12 cellular contexts compared by ENCODE assay signal in the genomic region with DNA sequence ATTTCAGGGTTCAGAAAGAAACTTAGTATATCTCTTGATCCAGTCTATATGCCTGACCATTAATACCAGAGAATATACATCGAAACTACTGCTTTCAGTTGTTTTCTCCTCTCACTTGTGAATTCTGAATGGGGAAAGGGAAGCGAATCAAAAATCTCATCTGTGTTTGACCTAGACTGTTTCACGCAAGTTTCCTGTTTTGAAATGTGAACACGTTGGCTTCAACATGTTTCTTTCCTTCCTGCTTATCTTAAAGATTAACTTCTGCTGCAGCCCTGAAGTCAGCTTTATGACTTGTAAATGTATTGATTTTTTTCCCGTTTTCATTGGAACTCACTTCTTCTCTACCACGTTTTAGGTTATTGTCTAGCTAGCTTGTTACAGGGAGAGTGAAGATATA. TPM values are rescaled to one million over a fixed set of nuclear protein-coding genes. Genes with fewer than 3 reads are reported as not detected.
DNase-seq lines count a peak whose midpoint lies in the region; ATAC-seq and TF ChIP-seq lines count a peak whose summit lies in the region.
"Had no signal": no experiment of that assay in that cellular context is flagged by ENCODE, and none has a peak within 500 bp of the region (broad histone marks: within the 10 kb centered on the region; RNA-seq: fewer than 3 reads in every experiment).

No MANE protein-coding gene starts in this region.

- CTCF ChIA-PET in CD8-positive, alpha-beta T cell (lab: Charles Lee), result interaction anchor here (0.7 to 1.8 kb wide), 2 partner anchors 68 to 406 kb away, joined by 3 to 6 read pairs; no protein-coding TSS in a partner anchor

- H3K27me3 Mint-ChIP-seq in CD8-positive, alpha-beta T cell (ENCODE audit: low read depth), result no peaks in the 10 kb centered on the region
- no peaks in the 10 kb centered on the region for H3K27me3 Mint-ChIP-seq in activated T-helper 17 cell treated with anti-CD3 and anti-CD28 coated beads, Interleukin-2, amount 50 U/mL, for 72 hours
- no peaks in the 10 kb centered on the region for H3K27me3 Mint-ChIP-seq in natural killer cell (ENCODE audit: low read depth in 2 of 2)

- no peaks in the 10 kb centered on the region for H3K9me3 Mint-ChIP-seq in CD8-positive, alpha-beta T cell
- H3K9me3 Mint-ChIP-seq in activated T-helper 17 cell treated with anti-CD3 and anti-CD28 coated beads, Interleukin-2, amount 50 U/mL, for 72 hours, result no peaks in the 10 kb centered on the region
- no peaks in the 10 kb centered on the region for H3K9me3 Mint-ChIP-seq in natural killer cell

- peaks cover 19% of the 10 kb centered on the region for H3K36me3 ChIP-seq in CD8-positive, alpha-beta T cell (ENCODE audit: insufficient read depth, low read length)

- H3K4me3 ChIP-seq in CD8-positive, alpha-beta T cell (ENCODE audit: low read depth, low read length), result no peak overlapping the region
- H3K4me3 ChIP-seq: K562, sigmoid colon had no signal

- TF ChIP-seq CTCF in CD8-positive, alpha-beta T cell (IDR thresholded peaks at IDR 0.05), result no peak
- no peak for TF ChIP-seq CTCF in natural killer cell (IDR thresholded peaks at IDR 0.05)

- no peaks in the 10 kb centered on the region for H3K9me3 ChIP-seq in CD8-positive, alpha-beta T cell (ENCODE audit: low read length)
- H3K9me3 ChIP-seq: Caco-2, sigmoid colon had no signal

- peaks cover 10% of the 10 kb centered on the region for H3K4me1 Mint-ChIP-seq in CD8-positive, alpha-beta T cell (ENCODE audit: low read depth)
- peaks cover 12% of the 10 kb centered on the region for H3K4me1 Mint-ChIP-seq in activated T-helper 17 cell treated with anti-CD3 and anti-CD28 coated beads, Interleukin-2, amount 50 U/mL, for 72 hours
- H3K4me1 Mint-ChIP-seq in natural killer cell, result peaks cover 6 to 13% of the 10 kb centered on the region in 2 donors

- no peak for DNase-seq in CD8-positive, alpha-beta T cell
- DNase-seq in Kasumi-1 (lab: John Stamatoyannopoulos, UW), result peak; percentile 59 to 79
- DNase-seq in natural killer cell, result no peak
- DNase-seq in left ventricle myocardium superior, result no peak
- DNase-seq in HuH-7.5 (ENCODE audit: low spot score), result no peak
- DNase-seq: Caco-2, NCI-H187 treated with DMSO at 0.1 percent for 48 hours, sigmoid colon had no signal

- ATAC-seq in CD8-positive, alpha-beta T cell, result no peak
- no peak for ATAC-seq in activated T-helper 17 cell treated with anti-CD3 and anti-CD28 coated beads, Interleukin-2, amount 50 U/mL, for 72 hours (replicated peaks)
- ATAC-seq in natural killer cell (no peak), left ventricle myocardium superior (no peak), HG02759 (IDR thresholded peaks at IDR 0.05; ENCODE audit: unreplicated experiment) (no peak)
- ATAC-seq: K562 had no signal

- no peak overlapping the region for H3K27ac ChIP-seq in CD8-positive, alpha-beta T cell (ENCODE audit: low read depth, low read length)
- H3K27ac ChIP-seq: sigmoid colon had no signal

- intact Hi-C loops in CD8-positive, alpha-beta T cell (cut with DNase I, micrococcal nuclease), result no loop called here
- intact Hi-C loops in natural killer cell (cut with micrococcal nuclease), result no loop called here
- intact Hi-C loops in left ventricle myocardium superior (cut with micrococcal nuclease), result no loop called here

- H3K27ac Mint-ChIP-seq in CD8-positive, alpha-beta T cell, result peak overlapping the region; percentile 83
- peak overlapping the region; percentile 45 for H3K27ac Mint-ChIP-seq in activated T-helper 17 cell treated with anti-CD3 and anti-CD28 coated beads, Interleukin-2, amount 50 U/mL, for 72 hours
- peak overlapping the region; percentile 15 to 47 for H3K27ac Mint-ChIP-seq in natural killer cell

- no peaks in the 10 kb centered on the region for H3K27me3 ChIP-seq in CD8-positive, alpha-beta T cell (ENCODE audit: insufficient read depth, low read length)
- H3K27me3 ChIP-seq: sigmoid colon had no signal

- peak overlapping the region; percentile 0 for H3K4me3 Mint-ChIP-seq in CD8-positive, alpha-beta T cell
- peak overlapping the region; percentile 11 for H3K4me3 Mint-ChIP-seq in activated T-helper 17 cell treated with anti-CD3 and anti-CD28 coated beads, Interleukin-2, amount 50 U/mL, for 72 hours
- H3K4me3 Mint-ChIP-seq in natural killer cell, result no peak overlapping the region

- POLR2A ChIA-PET in CD8-positive, alpha-beta T cell (lab: Charles Lee), result no interaction called here

- no peaks in the 10 kb centered on the region for H3K4me1 ChIP-seq in CD8-positive, alpha-beta T cell (ENCODE audit: insufficient read depth, low read length)
- H3K4me1 ChIP-seq: Caco-2, sigmoid colon had no signal

- H3K36me3 Mint-ChIP-seq in CD8-positive, alpha-beta T cell, result peaks cover 68% of the 10 kb centered on the region
- H3K36me3 Mint-ChIP-seq in activated T-helper 17 cell treated with anti-CD3 and anti-CD28 coated beads, Interleukin-2, amount 50 U/mL, for 72 hours (ENCODE audit: low read depth), result peaks cover 82% of the 10 kb centered on the region
- H3K36me3 Mint-ChIP-seq in natural killer cell, result peaks cover 7% of the 10 kb centered on the region

RNA-seq across cellular contexts. Expression of a gene that starts 49.9 kb away (rescaled TPM):
- total RNA-seq in CD8-positive, alpha-beta T cell, result 10 to 100 TPM in 1 of 2 experiments, 1 to 10 TPM in 1; 9.8 to 12.2 TPM
- total RNA-seq in activated T-helper 17 cell treated with anti-CD3 and anti-CD28 coated beads, Interleukin-2, amount 50 U/mL, for 72 hours, result 10 to 100 TPM; 33.6 to 36.3 TPM
- total RNA-seq in natural killer cell, result 10 to 100 TPM; 17.8 to 25.0 (median 23.7) TPM
- total RNA-seq in left ventricle myocardium superior, result 33.7 TPM

RNA-seq across cellular contexts. Expression of a gene that starts 54.9 kb away (rescaled TPM):
- not detected for total RNA-seq in CD8-positive, alpha-beta T cell
- total RNA-seq in activated T-helper 17 cell treated with anti-CD3 and anti-CD28 coated beads, Interleukin-2, amount 50 U/mL, for 72 hours, result not detected
- not detected for total RNA-seq in natural killer cell
- total RNA-seq in left ventricle myocardium superior, result not detected
- total RNA-seq: K562, SK-MEL-5 had no signal

RNA-seq across cellular contexts. Expression of a gene that starts 59.6 kb away (rescaled TPM):
- total RNA-seq in CD8-positive, alpha-beta T cell, result not detected
- total RNA-seq in activated T-helper 17 cell treated with anti-CD3 and anti-CD28 coated beads, Interleukin-2, amount 50 U/mL, for 72 hours, result not detected
- total RNA-seq in natural killer cell (not detected), left ventricle myocardium superior (4.4 TPM)
- total RNA-seq: K562, SK-MEL-5 had no signal

Comparison
In these comparisons a context has a peak if more than half of its experiments do, and no peak if none do; other contexts are left out.
1. DNase-seq: peak in Kasumi-1 (2 of 2); none in CD8-positive, alpha-beta T cell (0 of 7), natural killer cell (single experiment), left ventricle myocardium superior (single experiment) and HuH-7.5 (single experiment).
2. H3K27ac Mint-ChIP-seq: peak in every context shown above with its lines; median percentile 83 in CD8-positive, alpha-beta T cell; 45 in activated T-helper 17 cell treated with anti-CD3 and anti-CD28 coated beads, Interleukin-2, amount 50 U/mL, for 72 hours; 31 in natural killer cell.